11 cellular contexts compared by ENCODE assay signal in the genomic region with DNA sequence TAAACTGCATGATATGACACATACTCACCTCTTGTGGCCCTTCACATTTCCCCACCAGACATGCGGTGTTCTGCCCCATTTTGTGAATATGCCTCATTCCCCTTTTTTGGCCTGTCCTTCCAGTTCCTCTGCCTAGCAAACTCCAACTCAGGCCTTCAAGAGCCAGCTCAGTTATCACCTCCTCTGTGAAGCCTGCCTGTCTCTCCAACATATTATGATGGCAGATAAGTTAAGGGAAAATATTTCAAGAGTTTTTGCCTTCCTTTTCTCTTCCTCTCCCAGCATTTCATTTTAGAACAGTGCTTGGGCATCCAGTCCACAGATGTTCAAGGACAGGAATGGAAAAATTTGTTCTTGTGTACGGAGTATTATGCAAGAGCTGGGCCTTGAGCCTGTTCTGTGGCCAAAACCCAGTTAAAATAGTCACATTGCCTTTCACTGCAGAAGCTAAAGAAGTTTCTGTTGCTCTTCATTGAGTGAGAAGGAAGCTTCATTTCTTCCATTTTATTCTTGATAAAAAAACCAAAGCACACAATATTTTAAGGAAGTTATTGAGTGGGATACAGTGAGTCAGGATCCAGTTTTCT.
DNase-seq lines count a peak whose midpoint lies in the region; ATAC-seq and TF ChIP-seq lines count a peak whose summit lies in the region.
"Had no signal": no experiment of that assay in that cellular context is flagged by ENCODE, and none has a peak within 500 bp of the region (broad histone marks: within the 10 kb centered on the region; RNA-seq: fewer than 3 reads in every experiment).

No MANE protein-coding gene starts in this region.

- H3K27me3 ChIP-seq in ascending aorta = no peaks in the 10 kb centered on the region
- no peaks in the 10 kb centered on the region for H3K27me3 ChIP-seq in right cardiac atrium (ENCODE audit: control insufficient read depth, insufficient read depth)
- H3K27me3 ChIP-seq in psoas muscle (ENCODE audit: insufficient read depth in 3 of 3, low read length in 2 of 3) = no peaks in the 10 kb centered on the region
- H3K27me3 ChIP-seq: foreskin keratinocyte had no signal

- DNase-seq in AG09319 (ENCODE audit: extremely low read depth, low read depth) (peak; percentile 43), ascending aorta (ENCODE audit: low spot score in 2 of 2) (peak in 1 of 2 donors; percentile 83), right cardiac atrium (peak in 2 of 3 donors; percentile 48 to 74), psoas muscle (peak; percentile 22 to 58), GM20000 (ENCODE audit: low spot score) (no peak)
- no peak for DNase-seq in stimulated activated CD4-positive, alpha-beta T cell treated with anti-CD3 and anti-CD28 coated beads, Interleukin-2, amount 100 ng/mL, for 48 hours
- DNase-seq in activated effector memory CD4-positive, alpha-beta T cell treated with Interleukin-2 at 50 U/mL for 16 hours = no peak
- DNase-seq: activated naive CD4-positive, alpha-beta T cell treated with anti-CD3 and anti-CD28 coated beads, Interleukin-2, amount 10 ng/mL, durations not matched to agents 7 days and 5 days; foreskin keratinocyte; Karpas-422 had no signal

- TF ChIP-seq CTCF in AG09319 (IDR thresholded peaks at IDR 0.05; ENCODE audit: low read depth, low read length) = no peak
- no peak for TF ChIP-seq CTCF in ascending aorta (IDR thresholded peaks at IDR 0.05)
- TF ChIP-seq CTCF in psoas muscle (IDR thresholded peaks at IDR 0.05) = no peak
- TF ChIP-seq CTCF in GM20000 (IDR thresholded peaks at IDR 0.05; ENCODE audit: extremely low read depth, missing control alignments) = no peak

- H3K9me3 ChIP-seq in ascending aorta = no peaks in the 10 kb centered on the region
- H3K9me3 ChIP-seq in right cardiac atrium (ENCODE audit: control insufficient read depth, low read length) = no peaks in the 10 kb centered on the region
- no peaks in the 10 kb centered on the region for H3K9me3 ChIP-seq in psoas muscle

- peaks cover 0 to 6% of the 10 kb centered on the region in 2 donors for H3K36me3 ChIP-seq in ascending aorta
- H3K36me3 ChIP-seq in psoas muscle (ENCODE audit: insufficient read depth in 1 of 2, low read depth in 1 of 2) = peaks cover 0 to 26% of the 10 kb centered on the region in 2 donors

- H3K4me1 ChIP-seq in ascending aorta (peaks cover 25 to 54% of the 10 kb centered on the region in 2 donors), right cardiac atrium (ENCODE audit: control insufficient read depth, insufficient read depth, low read length) (peaks cover 17% of the 10 kb centered on the region), psoas muscle (peaks cover 52% of the 10 kb centered on the region)
- H3K4me1 ChIP-seq: foreskin keratinocyte had no signal

- 50% methylated on average over 2 of the region's 2 CpGs for WGBS in right cardiac atrium
- WGBS in psoas muscle, 3 donors = 39 to 58% (median 43%) methylated on average over 2 of the region's 2 CpGs

- H3K27ac ChIP-seq in ascending aorta (peak overlapping the region; percentile 89 to 91), right cardiac atrium (ENCODE audit: low read length) (peak overlapping the region; percentile 53), psoas muscle (peak overlapping the region; percentile 38)
- H3K27ac ChIP-seq: foreskin keratinocyte had no signal

- intact Hi-C loops in ascending aorta (cut with DNase I) = loop anchor here (5.0 kb wide), 4 partner anchors 66 to 444 kb away; a partner anchor contains a TSS
- intact Hi-C loops in right cardiac atrium (cut with DNase I) = loop anchor here in 1 of 4 donors (10.0 kb wide), 1 partner anchor 51 kb away; no protein-coding TSS in a partner anchor
- intact Hi-C loops in psoas muscle (cut with DNase I) = no loop called here

- ATAC-seq in right cardiac atrium (peak; percentile 83 to 84), psoas muscle (peak; percentile 49 to 86 (median 62)), GM18867 (IDR thresholded peaks at IDR 0.05; ENCODE audit: unreplicated experiment) (no peak)
- ATAC-seq: foreskin keratinocyte had no signal

- H3K4me3 ChIP-seq in ascending aorta (no peak overlapping the region), right cardiac atrium (ENCODE audit: low read length) (no peak overlapping the region), psoas muscle (no peak overlapping the region)

Comparison
In these comparisons a context has a peak if more than half of its experiments do, and no peak if none do; other contexts are left out.
1. DNase-seq: peak in AG09319 (single experiment), right cardiac atrium (2 of 3) and psoas muscle (2 of 2); none in GM20000 (single experiment), stimulated activated CD4-positive, alpha-beta T cell treated with anti-CD3 and anti-CD28 coated beads, Interleukin-2, amount 100 ng/mL, for 48 hours (0 of 2) and activated effector memory CD4-positive, alpha-beta T cell treated with Interleukin-2 at 50 U/mL for 16 hours (single experiment).
2. H3K27ac ChIP-seq: peak in every context shown above with its lines; median percentile 90 in ascending aorta; 53 in right cardiac atrium; 38 in psoas muscle.